8 cellular contexts compared by ENCODE assay signal in genomic region chr11:35029979-35030378, GRCh38.
A peak's percentile ranks its signal among the peaks of the same experiment; 100 is the strongest.
DNase-seq lines count a peak whose midpoint lies in the region; ATAC-seq lines count a peak whose summit lies in the region.

No MANE protein-coding gene starts in this region.

- peak overlapping the region; percentile 91 for H3K27ac Mint-ChIP-seq in T-helper 17 cell

- peaks cover 5% of the 10 kb centered on the region for H3K36me3 Mint-ChIP-seq in T-helper 17 cell (ENCODE audit: low read depth)

- in situ Hi-C loops in G401 (cut with HindIII; ENCODE audit: low sequenced_read_pairs) = no loop called here

- H3K4me3 Mint-ChIP-seq in T-helper 17 cell = peak overlapping the region; percentile 47

- ATAC-seq in HG03045 (IDR thresholded peaks at IDR 0.05; ENCODE audit: unreplicated experiment) (peak; percentile 88), T-helper 17 cell (peak; percentile 65)

- H3K4me1 Mint-ChIP-seq in T-helper 17 cell = peaks cover 27% of the 10 kb centered on the region

- no peaks in the 10 kb centered on the region for H3K9me3 ChIP-seq in T-helper 17 cell (ENCODE audit: control insufficient read depth, low read length, poor library complexity, severe bottlenecking)

- peak; percentile 43 for DNase-seq in stimulated activated CD4-positive, alpha-beta T cell treated with anti-CD3 and anti-CD28 coated beads, Interleukin-15, amount 100 ng/mL, for 24 hours
- no peak for DNase-seq in stimulated activated CD4-positive, alpha-beta T cell treated with anti-CD3 and anti-CD28 coated beads, Interleukin-12 subunit alpha, Interleukin-12 subunit beta, amount 100 ng/mL, for 4 hours
- no peak for DNase-seq in T-helper 17 cell
- DNase-seq in glomerular visceral epithelial cell (ENCODE audit: extremely low spot score) = peak; percentile 74
- DNase-seq in cortex of kidney (lab: John Stamatoyannopoulos, UW) = no peak
- DNase-seq in iPS-NIHi7 (ENCODE audit: extremely low spot score) = no peak
- DNase-seq in G401 (ENCODE audit: low spot score) = no peak

- H3K27me3 Mint-ChIP-seq in T-helper 17 cell = no peaks in the 10 kb centered on the region

Comparison
In these comparisons a context has a peak if more than half of its experiments do, and no peak if none do; other contexts are left out.
1. DNase-seq: peak in stimulated activated CD4-positive, alpha-beta T cell treated with anti-CD3 and anti-CD28 coated beads, Interleukin-15, amount 100 ng/mL, for 24 hours (single experiment) and glomerular visceral epithelial cell (single experiment); none in stimulated activated CD4-positive, alpha-beta T cell treated with anti-CD3 and anti-CD28 coated beads, Interleukin-12 subunit alpha, Interleukin-12 subunit beta, amount 100 ng/mL, for 4 hours (single experiment), T-helper 17 cell (0 of 3), cortex of kidney (single experiment), iPS-NIHi7 (single experiment) and G401 (single experiment).